Comparison of ENCODE assay signal across 8 cellular contexts in genomic region chr5:172714491-172715420, GRCh38. TPM values are rescaled to one million over a fixed set of nuclear protein-coding genes. Genes with fewer than 3 reads are reported as not detected.
DNase-seq lines count a peak whose midpoint lies in the region; ATAC-seq lines count a peak whose summit lies in the region.

No MANE protein-coding gene starts in this region.

- DNase-seq in NCI-H2227 (lab: John Stamatoyannopoulos, UW; ENCODE audit: unreplicated experiment) (peak; percentile 64), NCI-H2227 treated with DMSO at 0.1 percent for 48 hours (lab: John Stamatoyannopoulos, UW) (no peak), NCI-H345 (lab: John Stamatoyannopoulos, UW) (peak; percentile 76), dermis microvascular lymphatic vessel endothelial cell (ENCODE audit: low read depth in 2 of 2) (peak; percentile 77 to 86), lung microvascular endothelial cell (ENCODE audit: low read depth in 2 of 2) (peak; percentile 85 to 87)
- DNase-seq in activated CD4-positive, alpha-beta T cell treated with anti-CD3 and anti-CD28 coated beads, Interleukin-2, amount 50 U/mL, for 24 hours (ENCODE audit: low read depth in 1 of 2, low spot score in 1 of 2): peak; percentile 31 to 51
- DNase-seq in stimulated activated CD4-positive, alpha-beta T cell treated with anti-CD3 and anti-CD28 coated beads, TNF-alpha, amount 100 ng/mL, for 4 hours (ENCODE audit: low read depth in 3 of 3): peak; percentile 39 to 45 (median 41)

- peak; percentile 71 for ATAC-seq in HG02678 (IDR thresholded peaks at IDR 0.05; ENCODE audit: unreplicated experiment)

RNA-seq across cellular contexts. Expression of gene DUSP1, which starts 56.2 kb away (rescaled TPM):
- 84.5 and 139 TPM in 2 replicates for total RNA-seq in dermis microvascular lymphatic vessel endothelial cell
- total RNA-seq in lung microvascular endothelial cell: 81.3 and 357 TPM in 2 replicates
